16 cellular contexts compared by ENCODE assay signal in the genomic region with DNA sequence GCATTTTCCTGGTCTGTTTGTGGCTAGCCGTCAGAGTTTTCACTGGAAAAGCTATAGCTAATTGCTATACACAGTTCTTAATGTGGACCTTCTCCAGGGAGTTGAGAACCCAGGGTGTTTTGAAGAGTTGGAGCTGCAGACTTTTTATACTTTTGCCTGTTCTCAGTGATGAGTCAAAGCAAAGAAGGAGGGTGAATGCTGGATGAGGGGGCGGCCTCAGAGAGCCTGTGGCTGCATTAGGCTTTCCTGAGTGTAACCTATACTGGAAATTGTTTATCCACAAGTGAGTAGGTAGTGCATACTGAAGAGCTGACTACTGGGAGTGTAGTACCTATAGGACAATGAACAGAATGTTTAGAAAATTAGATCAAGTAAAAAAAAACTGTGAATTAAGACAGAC.
A peak's percentile ranks its signal among the peaks of the same experiment; 100 is the strongest.
DNase-seq lines count a peak whose midpoint lies in the region; ATAC-seq and TF ChIP-seq lines count a peak whose summit lies in the region.
"Had no signal": no experiment of that assay in that cellular context is flagged by ENCODE, and none has a peak within 500 bp of the region (broad histone marks: within the 10 kb centered on the region; RNA-seq: fewer than 3 reads in every experiment).

No MANE protein-coding gene starts in this region.

- no peak overlapping the region for H3K4me2 ChIP-seq in osteoblast (ENCODE audit: insufficient read depth, low read length)
- H3K4me2 ChIP-seq: neural progenitor cell had no signal

- in situ Hi-C loops in astrocyte of the spinal cord (cut with HindIII; ENCODE audit: low sequenced_read_pairs), result no loop called here

- no peaks in the 10 kb centered on the region for H3K9me3 ChIP-seq in osteoblast (ENCODE audit: low read depth, low read length)
- no peaks in the 10 kb centered on the region for H3K9me3 ChIP-seq in right atrium auricular region

- POLR2A ChIA-PET in activated CD8-positive, alpha-beta T cell treated with anti-CD3 and anti-CD28 coated beads for 36 hours (lab: Charles Lee), result no interaction called here
- POLR2A ChIA-PET in activated CD8-positive, alpha-beta T cell treated with anti-CD3 and anti-CD28 coated beads, Interleukin-2, amount 10 ng/mL, durations not matched to agents 7 days and 5 days (lab: Charles Lee), result no interaction called here

- CTCF ChIA-PET in activated CD8-positive, alpha-beta T cell treated with anti-CD3 and anti-CD28 coated beads for 36 hours (lab: Charles Lee), result interaction anchor here (0.9 to 1.1 kb wide), 2 partner anchors 13 to 375 kb away, joined by 3 read pairs; no protein-coding TSS in a partner anchor
- CTCF ChIA-PET in activated CD8-positive, alpha-beta T cell treated with anti-CD3 and anti-CD28 coated beads, Interleukin-2, amount 10 ng/mL, durations not matched to agents 7 days and 5 days (lab: Charles Lee), result interaction anchor here (0.7 kb wide), 1 partner anchor 179 kb away, joined by 3 read pairs; no protein-coding TSS in a partner anchor

- H3K4me3 ChIP-seq in astrocyte of the spinal cord (ENCODE audit: low read depth, low read length) (no peak overlapping the region), osteoblast (ENCODE audit: insufficient read depth, low read length) (no peak overlapping the region), right atrium auricular region (no peak overlapping the region)
- H3K4me3 ChIP-seq: neural progenitor cell had no signal

- H3K9me3 Mint-ChIP-seq in activated CD8-positive, alpha-beta T cell treated with anti-CD3 and anti-CD28 coated beads for 36 hours, result no peaks in the 10 kb centered on the region
- no peaks in the 10 kb centered on the region for H3K9me3 Mint-ChIP-seq in activated CD8-positive, alpha-beta T cell treated with anti-CD3 and anti-CD28 coated beads, Interleukin-2, amount 10 ng/mL, durations not matched to agents 7 days and 5 days (ENCODE audit: insufficient read depth)
- H3K9me3 Mint-ChIP-seq: activated T-cell treated with anti-CD3 and anti-CD28 coated beads, Interleukin-2, amount 50 U/mL, for 4 hours; neural progenitor cell had no signal

- H3K36me3 ChIP-seq in osteoblast (ENCODE audit: insufficient read depth, low read length) (peaks cover 11% of the 10 kb centered on the region), right atrium auricular region (peaks cover 18% of the 10 kb centered on the region)

- intact Hi-C loops in activated CD8-positive, alpha-beta T cell treated with anti-CD3 and anti-CD28 coated beads for 36 hours (cut with micrococcal nuclease), result loop anchor here (10.0 kb wide), 1 partner anchor 126 kb away; no protein-coding TSS in a partner anchor

- peaks cover 11% of the 10 kb centered on the region for H3K4me1 ChIP-seq in osteoblast (ENCODE audit: insufficient read depth, low read length)
- peaks cover 0 to 26% of the 10 kb centered on the region in 2 donors for H3K4me1 ChIP-seq in right atrium auricular region

- H3K27ac Mint-ChIP-seq in activated CD8-positive, alpha-beta T cell treated with anti-CD3 and anti-CD28 coated beads for 36 hours, result peak overlapping the region; percentile 45
- H3K27ac Mint-ChIP-seq in activated CD8-positive, alpha-beta T cell treated with anti-CD3 and anti-CD28 coated beads, Interleukin-2, amount 10 ng/mL, durations not matched to agents 7 days and 5 days, result no peak overlapping the region
- H3K27ac Mint-ChIP-seq: neural progenitor cell had no signal

- peaks cover 2% of the 10 kb centered on the region for H3K36me3 Mint-ChIP-seq in activated CD8-positive, alpha-beta T cell treated with anti-CD3 and anti-CD28 coated beads for 36 hours (ENCODE audit: low read depth)
- H3K36me3 Mint-ChIP-seq in activated CD8-positive, alpha-beta T cell treated with anti-CD3 and anti-CD28 coated beads, Interleukin-2, amount 10 ng/mL, durations not matched to agents 7 days and 5 days (ENCODE audit: low read depth), result peaks cover 2% of the 10 kb centered on the region

- peaks cover 3% of the 10 kb centered on the region for H3K79me2 ChIP-seq in osteoblast (ENCODE audit: insufficient read depth, low read length)

- H3K27me3 Mint-ChIP-seq in activated CD8-positive, alpha-beta T cell treated with anti-CD3 and anti-CD28 coated beads for 36 hours, result no peaks in the 10 kb centered on the region
- no peaks in the 10 kb centered on the region for H3K27me3 Mint-ChIP-seq in activated CD8-positive, alpha-beta T cell treated with anti-CD3 and anti-CD28 coated beads, Interleukin-2, amount 10 ng/mL, durations not matched to agents 7 days and 5 days (ENCODE audit: low read depth)

- no peak for TF ChIP-seq CTCF in activated CD8-positive, alpha-beta T cell treated with anti-CD3 and anti-CD28 coated beads for 36 hours (IDR thresholded peaks at IDR 0.05)
- TF ChIP-seq CTCF in astrocyte of the spinal cord (IDR thresholded peaks at IDR 0.05; ENCODE audit: low read depth, low read length), result no peak
- no peak for TF ChIP-seq CTCF in osteoblast (IDR thresholded peaks at IDR 0.05; ENCODE audit: extremely low read depth, low read depth, low read length)
- TF ChIP-seq CTCF in right atrium auricular region (IDR thresholded peaks at IDR 0.05), result no peak

- no peak overlapping the region for H3K27ac ChIP-seq in osteoblast (ENCODE audit: low read depth, low read length)
- H3K27ac ChIP-seq in right atrium auricular region, result no peak overlapping the region
- H3K27ac ChIP-seq: neural progenitor cell had no signal

- no peak overlapping the region for H3K4me3 Mint-ChIP-seq in activated CD8-positive, alpha-beta T cell treated with anti-CD3 and anti-CD28 coated beads for 36 hours
- H3K4me3 Mint-ChIP-seq in activated CD8-positive, alpha-beta T cell treated with anti-CD3 and anti-CD28 coated beads, Interleukin-2, amount 10 ng/mL, durations not matched to agents 7 days and 5 days, result no peak overlapping the region
- H3K4me3 Mint-ChIP-seq: activated T-cell treated with anti-CD3 and anti-CD28 coated beads, Interleukin-2, amount 50 U/mL, for 4 hours; neural progenitor cell had no signal

- H3K27me3 ChIP-seq in osteoblast (ENCODE audit: insufficient read depth, low read length), result no peaks in the 10 kb centered on the region
- H3K27me3 ChIP-seq in right atrium auricular region, result no peaks in the 10 kb centered on the region
- H3K27me3 ChIP-seq: neural progenitor cell had no signal

- DNase-seq in activated CD8-positive, alpha-beta T cell treated with anti-CD3 and anti-CD28 coated beads for 36 hours, result peak; percentile 32
- no peak for DNase-seq in activated CD8-positive, alpha-beta T cell treated with anti-CD3 and anti-CD28 coated beads, Interleukin-2, amount 10 ng/mL, durations not matched to agents 7 days and 5 days
- DNase-seq in HT1080 (ENCODE audit: low read depth) (peak; percentile 3), astrocyte of the spinal cord (ENCODE audit: low read depth, low spot score) (peak; percentile 50), osteoblast (ENCODE audit: insufficient read length, low spot score, missing footprints) (peak; percentile 82), DMS79 treated with DMSO at 0.1 percent for 48 hours (lab: John Stamatoyannopoulos, UW) (no peak), T-helper 9 cell (no peak), right atrium auricular region (ENCODE audit: low spot score) (no peak)
- DNase-seq: activated T-cell treated with anti-CD3 and anti-CD28 coated beads, Interleukin-2, amount 50 U/mL, for 4 hours; Calu3; effector memory CD4-positive, alpha-beta T cell; NCI-H1105 treated with DMSO at 0.1 percent for 48 hours; NCI-H345; substantia nigra had no signal

- peaks cover 5% of the 10 kb centered on the region for H3K4me1 Mint-ChIP-seq in activated CD8-positive, alpha-beta T cell treated with anti-CD3 and anti-CD28 coated beads for 36 hours (ENCODE audit: low read depth)
- H3K4me1 Mint-ChIP-seq in activated CD8-positive, alpha-beta T cell treated with anti-CD3 and anti-CD28 coated beads, Interleukin-2, amount 10 ng/mL, durations not matched to agents 7 days and 5 days (ENCODE audit: low read depth), result peaks cover 2% of the 10 kb centered on the region

- peaks cover 13% of the 10 kb centered on the region for H4K20me1 ChIP-seq in osteoblast (ENCODE audit: insufficient read depth, low read length)

- peak; percentile 34 for ATAC-seq in activated CD8-positive, alpha-beta T cell treated with anti-CD3 and anti-CD28 coated beads for 36 hours
- ATAC-seq in activated CD8-positive, alpha-beta T cell treated with anti-CD3 and anti-CD28 coated beads, Interleukin-2, amount 10 ng/mL, durations not matched to agents 7 days and 5 days, result no peak
- ATAC-seq: sciatic nerve had no signal

- no peak overlapping the region for H2AFZ ChIP-seq in osteoblast (ENCODE audit: low read length)
- H2AFZ ChIP-seq: neural progenitor cell had no signal

Comparison
In these comparisons a context has a peak if more than half of its experiments do, and no peak if none do; other contexts are left out.
1. DNase-seq: peak in activated CD8-positive, alpha-beta T cell treated with anti-CD3 and anti-CD28 coated beads for 36 hours (single experiment), HT1080 (single experiment), astrocyte of the spinal cord (single experiment) and osteoblast (single experiment); none in activated CD8-positive, alpha-beta T cell treated with anti-CD3 and anti-CD28 coated beads, Interleukin-2, amount 10 ng/mL, durations not matched to agents 7 days and 5 days (single experiment), DMS79 treated with DMSO at 0.1 percent for 48 hours (single experiment), T-helper 9 cell (single experiment) and right atrium auricular region (single experiment).